19 cellular contexts compared by ENCODE assay signal in the genomic region with DNA sequence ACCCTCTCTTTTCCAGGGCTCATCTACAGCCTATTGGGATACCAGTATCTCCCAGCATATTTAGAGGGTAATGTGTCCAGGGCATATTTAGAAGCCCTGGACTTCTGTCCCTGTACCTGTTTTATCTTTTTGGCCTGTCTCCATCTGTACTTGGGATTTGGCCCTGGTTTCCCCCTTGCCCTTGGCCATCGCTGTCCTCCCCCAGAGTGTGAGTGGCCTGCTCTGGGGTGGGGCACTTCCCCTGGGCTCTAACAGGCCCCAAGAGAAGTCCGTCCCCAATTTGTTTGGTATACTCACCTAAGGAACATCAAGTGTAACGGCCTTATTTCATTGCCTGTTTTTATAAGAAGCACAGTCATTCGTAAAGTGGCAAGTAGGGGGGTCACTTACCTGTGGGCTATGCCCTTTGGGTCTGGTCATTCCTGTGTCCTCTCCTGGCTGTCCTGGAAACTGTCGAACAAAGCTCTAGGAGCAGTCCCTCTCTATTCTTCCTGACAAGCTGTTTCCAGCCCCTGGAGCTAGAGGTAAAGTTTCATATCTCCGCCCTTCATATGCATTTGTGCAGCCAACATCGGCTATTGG.
A peak's percentile ranks its signal among the peaks of the same experiment; 100 is the strongest.
DNase-seq lines count a peak whose midpoint lies in the region; ATAC-seq and TF ChIP-seq lines count a peak whose summit lies in the region.
"Had no signal": no experiment of that assay in that cellular context is flagged by ENCODE, and none has a peak within 500 bp of the region (broad histone marks: within the 10 kb centered on the region; RNA-seq: fewer than 3 reads in every experiment).

No MANE protein-coding gene starts in this region.

- TF ChIP-seq POLR2A in esophagus muscularis mucosa (IDR thresholded peaks at IDR 0.05; ENCODE audit: low read depth), result no peak
- TF ChIP-seq POLR2A in spleen (IDR thresholded peaks at IDR 0.05), result no peak

- H3K27ac ChIP-seq in esophagus muscularis mucosa (replicated peaks in 1 of 4) (peak overlapping the region; percentile 69 to 92 (median 88)), muscle layer of colon (ENCODE audit: low read depth, low read length) (peak overlapping the region; percentile 68), spleen (peak overlapping the region in 1 of 8 donors; percentile 33)
- H3K27ac ChIP-seq: parathyroid adenoma, SJCRH30 had no signal

- intact Hi-C loops in esophagus muscularis mucosa (cut with DNase I), result no loop called here
- intact Hi-C loops in spleen (cut with DNase I; ENCODE audit: low total_unique reads), result no loop called here
- intact Hi-C loops in Caco-2 (cut with micrococcal nuclease; ENCODE audit: unreplicated experiment), result no loop called here

- H3K27ac Mint-ChIP-seq in Caco-2 (ENCODE audit: unreplicated experiment), result no peak overlapping the region
- H3K27ac Mint-ChIP-seq: activated T-cell treated with anti-CD3 and anti-CD28 coated beads, Interleukin-2, amount 50 U/mL, for 24 hours had no signal

- CTCF ChIA-PET in Caco-2 (lab: Charles Lee), result interaction anchor here (0.6 kb wide), 1 partner anchor 1024 kb away, joined by 3 read pairs; no protein-coding TSS in a partner anchor

- H3K9ac ChIP-seq in NT2/D1 (ENCODE audit: insufficient read length, low read depth), result peak overlapping the region; percentile 18
- no peak overlapping the region for H3K9ac ChIP-seq in muscle layer of colon (ENCODE audit: low read length)
- H3K9ac ChIP-seq: parathyroid adenoma had no signal

- POLR2A ChIA-PET in Caco-2 (lab: Charles Lee), result no interaction called here

- WGBS in esophagus muscularis mucosa, result 69% methylated on average over 7 of the region's 7 CpGs
- 70 to 78% (median 75%) methylated on average over 7 of the region's 7 CpGs for WGBS in spleen, 5 donors

- peaks cover 18% of the 10 kb centered on the region for H3K36me3 Mint-ChIP-seq in Caco-2 (ENCODE audit: insufficient read depth, unreplicated experiment)

- H3K4me1 ChIP-seq in NT2/D1 (ENCODE audit: insufficient read depth, insufficient read length), result peaks cover 13% of the 10 kb centered on the region
- H3K4me1 ChIP-seq in esophagus muscularis mucosa, result peaks cover 55 to 100% (median 98%) of the 10 kb centered on the region in 4 donors
- H3K4me1 ChIP-seq in muscle layer of colon (ENCODE audit: insufficient read depth, low read length), result peaks cover 41% of the 10 kb centered on the region
- H3K4me1 ChIP-seq in spleen, result peaks cover 1 to 69% (median 25%) of the 10 kb centered on the region in 6 donors
- H3K4me1 ChIP-seq in Caco-2, result no peaks in the 10 kb centered on the region
- H3K4me1 ChIP-seq: parathyroid adenoma, SJCRH30 had no signal

- H3K9me3 Mint-ChIP-seq in Caco-2 (ENCODE audit: unreplicated experiment), result no peaks in the 10 kb centered on the region
- H3K9me3 Mint-ChIP-seq: activated T-cell treated with anti-CD3 and anti-CD28 coated beads, Interleukin-2, amount 50 U/mL, for 24 hours had no signal

- TF ChIP-seq EP300 in esophagus muscularis mucosa (IDR thresholded peaks at IDR 0.05), result no peak

- DNase-seq in NT2/D1 (ENCODE audit: low read depth, low spot score) (no peak), esophagus muscularis mucosa (ENCODE audit: extremely low spot score) (no peak), spleen (peak; percentile 13), mucosa of gallbladder (ENCODE audit: low spot score) (no peak), Caco-2 (no peak), NCI-H2029 treated with DMSO at 0.1 percent for 48 hours (lab: John Stamatoyannopoulos, UW) (no peak)
- DNase-seq: activated naive CD4-positive, alpha-beta T cell treated with anti-CD3 and anti-CD28 coated beads, Interleukin-2, amount 50 U/mL, for 16 hours; activated T-cell treated with anti-CD3 and anti-CD28 coated beads, Interleukin-2, amount 50 U/mL, for 24 hours; EL; Karpas-422; NCI-H1092; NCI-H2081; PC-3; SJCRH30; stimulated activated CD4-positive, alpha-beta T cell treated with anti-CD3 and anti-CD28 coated beads, Interleukin-2, amount 100 ng/mL, for 48 hours had no signal

- H3K27me3 Mint-ChIP-seq in Caco-2 (ENCODE audit: insufficient read depth, unreplicated experiment), result no peaks in the 10 kb centered on the region
- H3K27me3 Mint-ChIP-seq: activated T-cell treated with anti-CD3 and anti-CD28 coated beads, Interleukin-2, amount 50 U/mL, for 24 hours had no signal

- H3K4me3 ChIP-seq in NT2/D1 (ENCODE audit: insufficient read length, low read depth) (no peak overlapping the region), esophagus muscularis mucosa (peak overlapping the region in 1 of 4 donors; percentile 14), muscle layer of colon (ENCODE audit: low read depth in 1 of 2, low read length in 2 of 2) (no peak overlapping the region), spleen (no peak overlapping the region), Caco-2 (ENCODE audit: low read depth, low read length) (no peak overlapping the region)
- H3K4me3 ChIP-seq: BLaER1 treated with 17β-estradiol and CSF1 and Interleukin-3, amounts not matched to agents 10 nM and 100 nM; SJCRH30 had no signal

- ATAC-seq in GM19452 (IDR thresholded peaks at IDR 0.05; ENCODE audit: unreplicated experiment), result no peak
- ATAC-seq: PC-3 had no signal

- H3K9me3 ChIP-seq in NT2/D1 (ENCODE audit: insufficient read depth, low read length) (no peaks in the 10 kb centered on the region), esophagus muscularis mucosa (no peaks in the 10 kb centered on the region), muscle layer of colon (ENCODE audit: low read length) (no peaks in the 10 kb centered on the region), spleen (no peaks in the 10 kb centered on the region), Caco-2 (no peaks in the 10 kb centered on the region)
- H3K9me3 ChIP-seq: BLaER1 treated with 17β-estradiol and CSF1 and Interleukin-3, amounts not matched to agents 10 nM and 100 nM; SJCRH30 had no signal

- H3K4me3 Mint-ChIP-seq in Caco-2 (ENCODE audit: unreplicated experiment), result no peak overlapping the region
- H3K4me3 Mint-ChIP-seq: activated T-cell treated with anti-CD3 and anti-CD28 coated beads, Interleukin-2, amount 50 U/mL, for 24 hours had no signal

- no TSS peak for BruUV-seq in Caco-2 (replicated peaks; lab: Mats Ljungman, UMichigan)

- no peaks in the 10 kb centered on the region for H3K4me1 Mint-ChIP-seq in Caco-2 (ENCODE audit: low read depth, unreplicated experiment)

- TF ChIP-seq CTCF in esophagus muscularis mucosa (IDR thresholded peaks at IDR 0.05), result no peak
- no peak for TF ChIP-seq CTCF in spleen (IDR thresholded peaks at IDR 0.05 in 8 of 11, conservative IDR thresholded peaks at IDR 0.05 in 3 of 11)
- no peak for TF ChIP-seq CTCF in Caco-2 (IDR thresholded peaks at IDR 0.05; ENCODE audit: insufficient read depth in 1 of 2, low read depth in 1 of 2, low read length in 1 of 2, severe bottlenecking in 1 of 2, unreplicated experiment in 1 of 2)

- H3K27me3 ChIP-seq in NT2/D1 (ENCODE audit: insufficient read depth, insufficient read length) (no peaks in the 10 kb centered on the region), esophagus muscularis mucosa (no peaks in the 10 kb centered on the region), muscle layer of colon (ENCODE audit: control insufficient read depth in 1 of 2, insufficient read depth in 2 of 2, low read length in 2 of 2) (no peaks in the 10 kb centered on the region), spleen (replicated peaks in 1 of 7) (no peaks in the 10 kb centered on the region), Caco-2 (replicated peaks; ENCODE audit: control insufficient read depth, insufficient read depth, low read length) (no peaks in the 10 kb centered on the region)
- H3K27me3 ChIP-seq: BLaER1 treated with 17β-estradiol and CSF1 and Interleukin-3, amounts not matched to agents 10 nM and 100 nM; SJCRH30 had no signal

- H3K36me3 ChIP-seq in NT2/D1 (ENCODE audit: insufficient read depth, insufficient read length, low read length) (peaks cover 30% of the 10 kb centered on the region), esophagus muscularis mucosa (peaks cover 23 to 80% (median 65%) of the 10 kb centered on the region in 4 donors), muscle layer of colon (ENCODE audit: insufficient read depth, low read length) (peaks cover 71% of the 10 kb centered on the region), spleen (peaks cover 0 to 100% (median 57%) of the 10 kb centered on the region in 6 donors), Caco-2 (ENCODE audit: control insufficient read depth, insufficient read depth, low read length) (peaks cover 1% of the 10 kb centered on the region)
